In genomic region chr5:59187772-59188347, GRCh38 we compare ENCODE assay signal across 8 cellular contexts.
DNase-seq lines count a peak whose midpoint lies in the region; ATAC-seq lines count a peak whose summit lies in the region.

No MANE protein-coding gene starts in this region.

- H2AFZ ChIP-seq in neuronal stem cell (ENCODE audit: low read length), result peak overlapping the region; percentile 85

- no peak overlapping the region for H3K27ac Mint-ChIP-seq in effector memory CD8-positive, alpha-beta T cell

- no peak overlapping the region for H3K4ac ChIP-seq in neuronal stem cell (ENCODE audit: low read length)

- H3K36me3 Mint-ChIP-seq in effector memory CD8-positive, alpha-beta T cell (ENCODE audit: insufficient read depth), result peaks cover 3% of the 10 kb centered on the region

- H3K9me3 Mint-ChIP-seq in effector memory CD8-positive, alpha-beta T cell, result no peaks in the 10 kb centered on the region

- ATAC-seq in GM18502 (IDR thresholded peaks at IDR 0.05; ENCODE audit: poor library complexity, unreplicated experiment), result peak; percentile 43
- peak; percentile 27 for ATAC-seq in effector memory CD8-positive, alpha-beta T cell (replicated peaks)
- no peak for ATAC-seq in HG03139 (IDR thresholded peaks at IDR 0.05; ENCODE audit: unreplicated experiment)

- peaks cover 4 to 5% of the 10 kb centered on the region in 2 donors for H3K4me1 Mint-ChIP-seq in effector memory CD8-positive, alpha-beta T cell (ENCODE audit: low read depth in 2 of 2)

- no peak overlapping the region for H2AK5ac ChIP-seq in neuronal stem cell (ENCODE audit: low read depth, low read length)

- H3K14ac ChIP-seq in neuronal stem cell (ENCODE audit: low read length), result no peak overlapping the region

- no peak overlapping the region for H3K23ac ChIP-seq in neuronal stem cell (ENCODE audit: low read depth, low read length, poor library complexity)

- no peak overlapping the region for H3K9ac ChIP-seq in neuronal stem cell (ENCODE audit: low read depth, low read length, poor library complexity)

- H3K4me2 ChIP-seq in neuronal stem cell (ENCODE audit: insufficient read depth, low read length, poor library complexity, severe bottlenecking), result no peak overlapping the region

- no peak overlapping the region for H2BK120ac ChIP-seq in neuronal stem cell (ENCODE audit: low read depth, low read length)

- peak overlapping the region in 1 of 2 donors; percentile 27 for H3K4me3 ChIP-seq in neuronal stem cell (ENCODE audit: low read length in 2 of 2)

- H3K4me1 ChIP-seq in neuronal stem cell (ENCODE audit: control insufficient read depth in 2 of 2, insufficient read depth in 1 of 2, low read depth in 1 of 2, low read length in 2 of 2), result peaks cover 3 to 13% of the 10 kb centered on the region in 2 donors

- H3K4me3 Mint-ChIP-seq in effector memory CD8-positive, alpha-beta T cell, result no peak overlapping the region

- DNase-seq in HT1080 (ENCODE audit: low read depth), result peak; percentile 27
- DNase-seq in effector memory CD8-positive, alpha-beta T cell, result no peak
- DNase-seq in neuronal stem cell (ENCODE audit: low spot score), result no peak
- DNase-seq in stimulated activated CD4-positive, alpha-beta T cell treated with anti-CD3 and anti-CD28 coated beads, Interleukin-1b, Interleukin-23, amount 100 ng/mL, for 48 hours, result no peak
- no peak for DNase-seq in HuH-7.5 (ENCODE audit: low spot score)
- no peak for DNase-seq in NCI-H2196 (lab: John Stamatoyannopoulos, UW; ENCODE audit: unreplicated experiment)

- H3K36me3 ChIP-seq in neuronal stem cell (replicated peaks in 1 of 2; ENCODE audit: control insufficient read depth in 2 of 2, insufficient read depth in 2 of 2, low read length in 2 of 2), result no peaks in the 10 kb centered on the region

- no peaks in the 10 kb centered on the region for H3K79me1 ChIP-seq in neuronal stem cell (ENCODE audit: low read depth, low read length)

- no peaks in the 10 kb centered on the region for H3K27me3 ChIP-seq in neuronal stem cell (ENCODE audit: control insufficient read depth in 3 of 3, insufficient read depth in 3 of 3, low read depth in 1 of 3, low read length in 3 of 3)

- H2BK15ac ChIP-seq in neuronal stem cell (ENCODE audit: low read length), result no peak overlapping the region

- no CpG with 5 or more reads among the region's 4 CpGs for WGBS in neuronal stem cell (ENCODE audit: extremely low coverage in 2 of 2, insufficient read length in 2 of 2, insufficient replicate concordance in 1 of 2), 2 donors

- no peak overlapping the region for H4K91ac ChIP-seq in neuronal stem cell (ENCODE audit: low read depth, low read length, poor library complexity)

- no peak overlapping the region for H2BK5ac ChIP-seq in neuronal stem cell (ENCODE audit: low read length)

- no peak overlapping the region for H3K27ac ChIP-seq in neuronal stem cell (replicated peaks; ENCODE audit: low read length)

- H2BK12ac ChIP-seq in neuronal stem cell (ENCODE audit: low read length), result no peak overlapping the region

- H3K27me3 Mint-ChIP-seq in effector memory CD8-positive, alpha-beta T cell, result peaks cover 28 to 33% of the 10 kb centered on the region in 2 donors

- H3K9me3 ChIP-seq in neuronal stem cell (replicated peaks in 1 of 2; ENCODE audit: control insufficient read depth in 2 of 2, insufficient read depth in 1 of 2, low read depth in 1 of 2, low read length in 2 of 2), result no peaks in the 10 kb centered on the region

- no peak overlapping the region for H4K8ac ChIP-seq in neuronal stem cell (ENCODE audit: low read depth, low read length)

- no peak overlapping the region for H3K18ac ChIP-seq in neuronal stem cell (ENCODE audit: low read length)
